27 cellular contexts compared by ENCODE assay signal in genomic region chr2:33131820-33132219, GRCh38.
DNase-seq lines count a peak whose midpoint lies in the region; ATAC-seq and TF ChIP-seq lines count a peak whose summit lies in the region.
"Had no signal": no experiment of that assay in that cellular context is flagged by ENCODE, and none has a peak within 500 bp of the region (broad histone marks: within the 10 kb centered on the region; RNA-seq: fewer than 3 reads in every experiment).

No MANE protein-coding gene starts in this region.

- no peaks in the 10 kb centered on the region for H3K9me3 Mint-ChIP-seq in nephron
- H3K9me3 Mint-ChIP-seq: activated naive CD4-positive, alpha-beta T cell treated with anti-CD3 and anti-CD28 coated beads, Interleukin-2, amount 10 ng/mL, durations not matched to agents 7 days and 5 days; GM23338; stimulated activated effector memory CD8-positive, alpha-beta T cell treated with anti-CD3 and anti-CD28 coated beads, Interleukin-12 subunit alpha, Interleukin-12 subunit beta, amount 100 ng/mL, for 72 hours; type B pancreatic cell had no signal

- 0 out of 2 replicates have a peak overlapping the region, but pooled peaks have one; percentile 26 for H3K4me2 ChIP-seq in PC-3 (ENCODE audit: low read length)
- H3K4me2 ChIP-seq: GM23338 had no signal

- H3K4me3 Mint-ChIP-seq in nephron, result no peak overlapping the region
- H3K4me3 Mint-ChIP-seq: activated CD4-positive, alpha-beta T cell treated with anti-CD3 and anti-CD28 coated beads for 36 hours; activated CD8-positive, alpha-beta T cell treated with anti-CD3 and anti-CD28 coated beads, Interleukin-2, amount 10 ng/mL, durations not matched to agents 7 days and 5 days; activated naive CD4-positive, alpha-beta T cell treated with anti-CD3 and anti-CD28 coated beads, Interleukin-2, amount 10 ng/mL, durations not matched to agents 7 days and 5 days; GM23338; stimulated activated effector memory CD8-positive, alpha-beta T cell treated with anti-CD3 and anti-CD28 coated beads, Interleukin-12 subunit alpha, Interleukin-12 subunit beta, amount 100 ng/mL, for 72 hours; type B pancreatic cell had no signal

- ATAC-seq in PC-3 (no peak), HG02798 (IDR thresholded peaks at IDR 0.05; ENCODE audit: poor library complexity, unreplicated experiment) (no peak), HG03045 (IDR thresholded peaks at IDR 0.05; ENCODE audit: unreplicated experiment) (no peak)
- ATAC-seq: activated CD4-positive, alpha-beta T cell treated with anti-CD3 and anti-CD28 coated beads for 36 hours; activated CD8-positive, alpha-beta T cell treated with anti-CD3 and anti-CD28 coated beads, Interleukin-2, amount 10 ng/mL, durations not matched to agents 7 days and 5 days; GM23338; K562; stimulated activated effector memory CD8-positive, alpha-beta T cell treated with anti-CD3 and anti-CD28 coated beads, Interleukin-12 subunit alpha, Interleukin-12 subunit beta, amount 100 ng/mL, for 72 hours had no signal

- no peaks in the 10 kb centered on the region for H3K9me3 ChIP-seq in PC-3 (ENCODE audit: low read length)
- H3K9me3 ChIP-seq: adrenal gland, prostate gland, SJCRH30 had no signal

- 0 out of 2 replicates have a peak, but pooled peaks cover 3% of the 10 kb centered on the region for H4K20me1 ChIP-seq in PC-3 (ENCODE audit: low read length)

- no peaks in the 10 kb centered on the region for H3K9me2 ChIP-seq in PC-3 (replicated peaks; ENCODE audit: low read length)

- DNase-seq in ELR (ENCODE audit: low read depth), result peak; percentile 32
- DNase-seq in PC-3, result no peak
- no peak for DNase-seq in putamen (ENCODE audit: low spot score)
- no peak for DNase-seq in lower leg skin (ENCODE audit: low spot score in 2 of 2)
- DNase-seq: activated CD4-positive, alpha-beta T cell treated with anti-CD3 and anti-CD28 coated beads for 36 hours; activated CD8-positive, alpha-beta T cell treated with anti-CD3 and anti-CD28 coated beads, Interleukin-2, amount 10 ng/mL, durations not matched to agents 7 days and 5 days; activated naive CD4-positive, alpha-beta T cell treated with anti-CD3 and anti-CD28 coated beads, Interleukin-2, amount 10 ng/mL, durations not matched to agents 7 days and 5 days; adrenal gland; brain microvascular endothelial cell; C1 segment of cervical spinal cord; COR-L47; DMS79 treated with DMSO at 0.1 percent for 48 hours; NCI-H2029 treated with DMSO at 0.1 percent for 48 hours; NCI-H345; NCI-H748 treated with DMSO at 0.1 percent for 48 hours; SJCRH30; T1000 had no signal

- H2AFZ ChIP-seq in ACC112 (ENCODE audit: low read length, unreplicated experiment), result peak overlapping the region; percentile 11
- no peak overlapping the region for H2AFZ ChIP-seq in PC-3 (ENCODE audit: low read length)
- H2AFZ ChIP-seq: GM23338 had no signal

- H3K27me3 Mint-ChIP-seq in nephron (ENCODE audit: low read depth), result no peaks in the 10 kb centered on the region
- H3K27me3 Mint-ChIP-seq: type B pancreatic cell had no signal

- H3K36me3 Mint-ChIP-seq in nephron (ENCODE audit: low read depth), result no peaks in the 10 kb centered on the region
- H3K36me3 Mint-ChIP-seq: activated naive CD4-positive, alpha-beta T cell treated with anti-CD3 and anti-CD28 coated beads, Interleukin-2, amount 10 ng/mL, durations not matched to agents 7 days and 5 days; stimulated activated effector memory CD8-positive, alpha-beta T cell treated with anti-CD3 and anti-CD28 coated beads, Interleukin-12 subunit alpha, Interleukin-12 subunit beta, amount 100 ng/mL, for 72 hours had no signal

- intact Hi-C loops in PC-3 (cut with micrococcal nuclease) (loop anchor here (5.0 kb wide), 1 partner anchor 80 kb away; no protein-coding TSS in a partner anchor), lower leg skin (cut with DNase I; ENCODE audit: low total_unique reads) (no loop called here)

- CTCF ChIA-PET in PC-3 (lab: Charles Lee), result interaction anchor here (0.6 kb wide), 2 partner anchors 101 to 264 kb away, joined by 3 to 4 read pairs; no protein-coding TSS in a partner anchor

- no peaks in the 10 kb centered on the region for H3F3A ChIP-seq in PC-3 (ENCODE audit: low read length, unreplicated experiment)

- no peaks in the 10 kb centered on the region for H3K27me3 ChIP-seq in ACC112 (ENCODE audit: insufficient read depth, low read length)
- H3K27me3 ChIP-seq in PC-3 (ENCODE audit: low read length), result no peaks in the 10 kb centered on the region
- H3K27me3 ChIP-seq: adrenal gland, brain microvascular endothelial cell, SJCRH30 had no signal

- H3K27ac ChIP-seq in ACC112 (ENCODE audit: low read depth, low read length), result no peak overlapping the region
- no peak overlapping the region for H3K27ac ChIP-seq in PC-3 (ENCODE audit: low read length)
- H3K27ac ChIP-seq: adrenal gland, brain microvascular endothelial cell, prostate gland, SJCRH30, VCaP had no signal

- WGBS in lower leg skin, 2 donors, result 12 to 15% methylated on average over 2 of the region's 2 CpGs

- H3K4me1 ChIP-seq in ACC112 (ENCODE audit: control insufficient read depth, insufficient read depth, low read length, unreplicated experiment) (peaks cover 56% of the 10 kb centered on the region), PC-3 (ENCODE audit: insufficient read depth, low read length) (peaks cover 59% of the 10 kb centered on the region)
- H3K4me1 ChIP-seq: prostate gland had no signal

- H3K9ac ChIP-seq in PC-3 (ENCODE audit: low read length), result no peak overlapping the region

- peaks cover 19% of the 10 kb centered on the region for H3K79me2 ChIP-seq in ACC112 (ENCODE audit: control insufficient read depth, insufficient read depth, low read length, unreplicated experiment)
- H3K79me2 ChIP-seq in PC-3 (ENCODE audit: low read length), result peaks cover 19% of the 10 kb centered on the region

- no TSS peak for BruUV-seq in PC-3 (replicated peaks; lab: Mats Ljungman, UMichigan)

- no peaks in the 10 kb centered on the region for H3K36me3 ChIP-seq in ACC112 (ENCODE audit: insufficient read depth, low read length)
- H3K36me3 ChIP-seq in PC-3 (ENCODE audit: low read depth, low read length), result no peaks in the 10 kb centered on the region
- H3K36me3 ChIP-seq: adrenal gland, prostate gland, SJCRH30 had no signal

- H3K4me1 Mint-ChIP-seq in nephron, result peaks cover 73% of the 10 kb centered on the region
- H3K4me1 Mint-ChIP-seq: activated CD4-positive, alpha-beta T cell treated with anti-CD3 and anti-CD28 coated beads for 36 hours; activated naive CD4-positive, alpha-beta T cell treated with anti-CD3 and anti-CD28 coated beads, Interleukin-2, amount 10 ng/mL, durations not matched to agents 7 days and 5 days; stimulated activated effector memory CD8-positive, alpha-beta T cell treated with anti-CD3 and anti-CD28 coated beads, Interleukin-12 subunit alpha, Interleukin-12 subunit beta, amount 100 ng/mL, for 72 hours had no signal

- H3K4me3 ChIP-seq in ACC112 (ENCODE audit: low read depth, low read length) (no peak overlapping the region), PC-3 (ENCODE audit: low read length) (no peak overlapping the region), lower leg skin (ENCODE audit: low read depth, poor library complexity, severe bottlenecking) (no peak overlapping the region)
- H3K4me3 ChIP-seq: adrenal gland, GM23338, K562, prostate gland, SJCRH30 had no signal

- POLR2A ChIA-PET in PC-3 (lab: Charles Lee; ENCODE audit: unreplicated experiment), result interaction anchor here (0.6 kb wide), 1 partner anchor 99 kb away, joined by 10 read pairs; no protein-coding TSS in a partner anchor

- TF ChIP-seq CTCF in PC-3 (conservative IDR thresholded peaks at IDR 0.05; ENCODE audit: low read depth, low read length) (no peak), nephron (IDR thresholded peaks at IDR 0.05; ENCODE audit: unreplicated experiment in 3 of 3) (no peak), lower leg skin (IDR thresholded peaks at IDR 0.05) (no peak)

- TF ChIP-seq POLR2A in lower leg skin (IDR thresholded peaks at IDR 0.05), result no peak

- peak overlapping the region in 2 of 3 experiments; percentile 83 to 84 for H3K27ac Mint-ChIP-seq in nephron
- H3K27ac Mint-ChIP-seq: activated CD4-positive, alpha-beta T cell treated with anti-CD3 and anti-CD28 coated beads for 36 hours; activated CD8-positive, alpha-beta T cell treated with anti-CD3 and anti-CD28 coated beads, Interleukin-2, amount 10 ng/mL, durations not matched to agents 7 days and 5 days; activated naive CD4-positive, alpha-beta T cell treated with anti-CD3 and anti-CD28 coated beads, Interleukin-2, amount 10 ng/mL, durations not matched to agents 7 days and 5 days; GM23338; stimulated activated effector memory CD8-positive, alpha-beta T cell treated with anti-CD3 and anti-CD28 coated beads, Interleukin-12 subunit alpha, Interleukin-12 subunit beta, amount 100 ng/mL, for 72 hours; type B pancreatic cell had no signal
